Comparison of ENCODE assay signal across 10 cellular contexts in genomic region chr17:81652901-81653771, GRCh38. TPM values are rescaled to one million over a fixed set of nuclear protein-coding genes. Genes with fewer than 3 reads are reported as not detected.
A peak's percentile ranks its signal among the peaks of the same experiment; 100 is the strongest.
DNase-seq lines count a peak whose midpoint lies in the region; ATAC-seq and TF ChIP-seq lines count a peak whose summit lies in the region.
"Had no signal": no experiment of that assay in that cellular context is flagged by ENCODE, and none has a peak within 500 bp of the region (broad histone marks: within the 10 kb centered on the region; RNA-seq: fewer than 3 reads in every experiment).

No MANE protein-coding gene starts in this region.

- H3K79me2 ChIP-seq in DND-41 (ENCODE audit: insufficient read depth, low read length) = no peaks in the 10 kb centered on the region

- TF ChIP-seq CTCF in DND-41 (IDR thresholded peaks at IDR 0.05; ENCODE audit: borderline replicate concordance, extremely low read depth, low read length, poor library complexity, severe bottlenecking) (no peak), choroid plexus epithelial cell (conservative IDR thresholded peaks at IDR 0.05; ENCODE audit: low read depth, low read length) (no peak)

- no peaks in the 10 kb centered on the region for H3K4me1 ChIP-seq in DND-41 (ENCODE audit: insufficient read depth, low read length)
- peaks cover 23% of the 10 kb centered on the region for H3K4me1 ChIP-seq in HUES6 (ENCODE audit: control insufficient read depth, insufficient read depth, low read length)

- peaks cover 2% of the 10 kb centered on the region for H3K9me3 ChIP-seq in DND-41 (ENCODE audit: insufficient read depth, low read length, severe bottlenecking)
- H3K9me3 ChIP-seq in HUES6 (ENCODE audit: control insufficient read depth, insufficient read depth, low read depth, low read length) = no peaks in the 10 kb centered on the region
- peaks cover 6% of the 10 kb centered on the region; the same call in 1 of the 2 replicates for H3K9me3 ChIP-seq in MG63

- no peak overlapping the region for H2AFZ ChIP-seq in DND-41 (ENCODE audit: low read depth, low read length)

- peaks cover 7 to 29% (median 20%) of the 10 kb centered on the region in 4 donors for H3K4me1 Mint-ChIP-seq in naive thymus-derived CD8-positive, alpha-beta T cell

- POLR2A ChIA-PET in naive thymus-derived CD8-positive, alpha-beta T cell (lab: Charles Lee) = interaction anchor here (0.9 to 2.7 kb wide), 6 partner anchors 10 to 31 kb away, joined by 3 to 19 read pairs (median 4); partner anchors contain the start of genes ARL16, CCDC137, HGS and NPLOC4

- H3K9ac ChIP-seq in DND-41 (ENCODE audit: low read depth, low read length) (no peak overlapping the region), HUES6 (ENCODE audit: low read length) (peak overlapping the region; percentile 56)

- peaks cover 2 to 33% (median 9%) of the 10 kb centered on the region in 5 donors for H3K27me3 Mint-ChIP-seq in naive thymus-derived CD8-positive, alpha-beta T cell

- no peaks in the 10 kb centered on the region for H4K20me1 ChIP-seq in DND-41 (ENCODE audit: insufficient read depth, low read length)

- H3K4me2 ChIP-seq in DND-41 (ENCODE audit: insufficient read depth, low read length) = no peak overlapping the region

- H3K36me3 ChIP-seq in DND-41 (ENCODE audit: insufficient read depth, low read length) (no peaks in the 10 kb centered on the region), HUES6 (ENCODE audit: control insufficient read depth, insufficient read depth, low read length) (no peaks in the 10 kb centered on the region), MG63 (no peaks in the 10 kb centered on the region)

- peak overlapping the region; percentile 76 to 91 (median 85) for H3K4me3 Mint-ChIP-seq in naive thymus-derived CD8-positive, alpha-beta T cell

- peak overlapping the region in 9 of 10 donors; percentile 11 to 92 (median 79) for H3K27ac Mint-ChIP-seq in naive thymus-derived CD8-positive, alpha-beta T cell

- peak; percentile 39 for DNase-seq in DND-41
- DNase-seq in choroid plexus epithelial cell (ENCODE audit: low read depth) = no peak
- DNase-seq in naive thymus-derived CD8-positive, alpha-beta T cell = peak in 4 of 10 donors; percentile 16 to 35 (median 32)
- no peak for DNase-seq in activated effector memory CD4-positive, alpha-beta T cell treated with anti-CD3 and anti-CD28 coated beads, Interleukin-2, amount 50 U/mL, for 16 hours
- DNase-seq in NCI-H2107 (lab: John Stamatoyannopoulos, UW) = no peak
- DNase-seq in MG63 = no peak
- DNase-seq: Right ventricle myocardium superior had no signal

- H3K27me3 ChIP-seq in DND-41 (ENCODE audit: insufficient read depth, low read length, poor library complexity) (no peaks in the 10 kb centered on the region), HUES6 (ENCODE audit: control insufficient read depth, insufficient read depth, low read length) (peaks cover 9% of the 10 kb centered on the region), MG63 (no peaks in the 10 kb centered on the region)

- H3K27ac ChIP-seq in DND-41 (ENCODE audit: low read length) = no peak overlapping the region
- peak overlapping the region; percentile 65; the same call in 1 of the 2 replicates for H3K27ac ChIP-seq in HUES6 (ENCODE audit: low read depth, low read length)

- ATAC-seq in DND-41 (ENCODE audit: insufficient read depth, low read depth) (peak; percentile 72; the same call in 2 of the 3 replicates), GM21423 (IDR thresholded peaks at IDR 0.05; ENCODE audit: unreplicated experiment) (no peak)
- peak; percentile 85 to 89 for ATAC-seq in naive thymus-derived CD8-positive, alpha-beta T cell

- H3K4me3 ChIP-seq in DND-41 (ENCODE audit: low read depth in 1 of 2, low read length in 2 of 2) (no peak overlapping the region), HUES6 (ENCODE audit: low read depth, low read length) (peak overlapping the region; percentile 56), choroid plexus epithelial cell (ENCODE audit: low read depth, low read length) (peak overlapping the region; percentile 29), MG63 (no peak overlapping the region)

- no peaks in the 10 kb centered on the region for H3K36me3 Mint-ChIP-seq in naive thymus-derived CD8-positive, alpha-beta T cell

- peaks cover 0 to 9% (median 0%) of the 10 kb centered on the region in 9 donors for H3K9me3 Mint-ChIP-seq in naive thymus-derived CD8-positive, alpha-beta T cell

RNA-seq across cellular contexts. Expression of gene PDE6G, which starts 3.2 kb away (rescaled TPM):
- 1 to 10 TPM; 5.8 to 7.8 TPM for total RNA-seq in naive thymus-derived CD8-positive, alpha-beta T cell
- polyA plus RNA-seq in naive thymus-derived CD8-positive, alpha-beta T cell = 10 to 100 TPM in 2 of 3 donors, 1 to 10 TPM in 1; 4.6 to 19.6 (median 15.3) TPM
- total RNA-seq in MG63 (2014; rRNA removed; shearing (Covaris generic); ENCODE audit: low replicate concordance) = not detected in 2 replicates
- total RNA-seq: Right ventricle myocardium superior, urinary bladder had no signal

RNA-seq across cellular contexts. Expression of gene OXLD1, which starts 13.3 kb away (rescaled TPM):
- total RNA-seq in naive thymus-derived CD8-positive, alpha-beta T cell = 10 to 100 TPM; 69.4 to 71.7 TPM
- polyA plus RNA-seq in naive thymus-derived CD8-positive, alpha-beta T cell = 100 to 1,000 TPM in 1 of 3 donors, 10 to 100 TPM in 2; 67.6 to 110 (median 98.3) TPM
- 61.1 and 64.7 TPM in 2 replicates for total RNA-seq in MG63 (2014; rRNA removed; shearing (Covaris generic); ENCODE audit: low replicate concordance)

RNA-seq across cellular contexts. Expression of gene CCDC137, which starts 13.4 kb away (rescaled TPM):
- total RNA-seq in naive thymus-derived CD8-positive, alpha-beta T cell = 10 to 100 TPM; 23.5 to 30.2 TPM
- 10 to 100 TPM; 11.0 to 23.9 (median 11.1) TPM for polyA plus RNA-seq in naive thymus-derived CD8-positive, alpha-beta T cell
- total RNA-seq in MG63 (2014; rRNA removed; shearing (Covaris generic); ENCODE audit: low replicate concordance) = 55.2 and 133 TPM in 2 replicates

RNA-seq across cellular contexts. Expression of gene TSPAN10, which starts 16.1 kb away (rescaled TPM):
- under 1 TPM; 0.80 to 0.86 TPM for total RNA-seq in naive thymus-derived CD8-positive, alpha-beta T cell
- polyA plus RNA-seq in naive thymus-derived CD8-positive, alpha-beta T cell = 1 to 10 TPM in 2 of 3 donors, under 1 TPM in 1; 0.83 to 4.0 (median 1.6) TPM
- 2.6 and 3.7 TPM in 2 replicates for total RNA-seq in MG63 (2014; rRNA removed; shearing (Covaris generic); ENCODE audit: low replicate concordance)

RNA-seq across cellular contexts. Expression of gene NPLOC4, which starts 16.2 kb away (rescaled TPM):
- 100 to 1,000 TPM in 1 of 2 experiments, 10 to 100 TPM in 1; 91.1 to 101 TPM for total RNA-seq in naive thymus-derived CD8-positive, alpha-beta T cell
- polyA plus RNA-seq in naive thymus-derived CD8-positive, alpha-beta T cell = 10 to 100 TPM; 46.3 to 57.8 (median 51.2) TPM
- total RNA-seq in MG63 (2014; rRNA removed; shearing (Covaris generic); ENCODE audit: low replicate concordance) = 109 and 157 TPM in 2 replicates

Comparison
In these comparisons a context has a peak if more than half of its experiments do, and no peak if none do; other contexts are left out.
1. H3K4me3 ChIP-seq: peak in HUES6 (single experiment) and choroid plexus epithelial cell (single experiment); none in DND-41 (0 of 2) and MG63 (single experiment).